In genomic region chr15:57560976-57561711, GRCh38 we compare ENCODE assay signal across 8 cellular contexts. TPM values are rescaled to one million over a fixed set of nuclear protein-coding genes. Genes with fewer than 3 reads are reported as not detected.
A peak's percentile ranks its signal among the peaks of the same experiment; 100 is the strongest.
DNase-seq lines count a peak whose midpoint lies in the region; ATAC-seq and TF ChIP-seq lines count a peak whose summit lies in the region.

No MANE protein-coding gene starts in this region.

- no peaks in the 10 kb centered on the region for H3K36me3 ChIP-seq in OCI-LY1 (ENCODE audit: insufficient read depth, low read length)

- H3K27ac ChIP-seq in OCI-LY1 (ENCODE audit: low read depth, low read length, poor library complexity, severe bottlenecking) = no peak overlapping the region
- peak overlapping the region; percentile 83 for H3K27ac ChIP-seq in epithelial cell of prostate

- H3K4me1 Mint-ChIP-seq in naive thymus-derived CD8-positive, alpha-beta T cell = peaks cover 6 to 39% (median 24%) of the 10 kb centered on the region in 4 donors
- H3K4me1 Mint-ChIP-seq in stimulated activated naive CD8-positive, alpha-beta T cell treated with anti-CD3 and anti-CD28 coated beads, Interleukin-15, Interleukin-2, amounts not matched to agents 100 ng/mL and 50 ng/mL, for 24 hours (ENCODE audit: low read depth) = peaks cover 49% of the 10 kb centered on the region

- TF ChIP-seq CTCF in OCI-LY1 (IDR thresholded peaks at IDR 0.05; ENCODE audit: low read length) = peak; percentile 89

- peak; percentile 72 for ATAC-seq in GM21423 (IDR thresholded peaks at IDR 0.05; ENCODE audit: unreplicated experiment)
- ATAC-seq in naive thymus-derived CD8-positive, alpha-beta T cell = peak; percentile 57 to 90

- no peaks in the 10 kb centered on the region for H3K79me2 ChIP-seq in OCI-LY1 (ENCODE audit: insufficient read depth, low read length)

- no peaks in the 10 kb centered on the region for H3K9me3 Mint-ChIP-seq in naive thymus-derived CD8-positive, alpha-beta T cell
- peaks cover 4% of the 10 kb centered on the region for H3K9me3 Mint-ChIP-seq in stimulated activated naive CD8-positive, alpha-beta T cell treated with anti-CD3 and anti-CD28 coated beads, Interleukin-15, Interleukin-2, amounts not matched to agents 100 ng/mL and 50 ng/mL, for 24 hours

- H4K20me1 ChIP-seq in OCI-LY1 (ENCODE audit: insufficient read depth, low read length) = no peaks in the 10 kb centered on the region

- no peaks in the 10 kb centered on the region for H3K9me3 ChIP-seq in OCI-LY1 (ENCODE audit: low read length)

- DNase-seq in DMS53 (lab: John Stamatoyannopoulos, UW) = peak; percentile 78
- peak; percentile 80 for DNase-seq in HT1080 (ENCODE audit: low read depth)
- peak; percentile 74 for DNase-seq in activated CD8-positive, alpha-beta memory T cell treated with anti-CD3 and anti-CD28 coated beads, Interleukin-2, amount 50 U/mL, for 48 hours
- DNase-seq in epithelial cell of prostate (ENCODE audit: low read depth, low spot score) = peak; percentile 60
- DNase-seq in naive thymus-derived CD8-positive, alpha-beta T cell = peak; percentile 14 to 78 (median 52)

- H3K9ac ChIP-seq in OCI-LY1 (ENCODE audit: low read length) = no peak overlapping the region

- POLR2A ChIA-PET in naive thymus-derived CD8-positive, alpha-beta T cell (lab: Charles Lee) = interaction anchor here (1.4 kb wide), 1 partner anchor 300 kb away, joined by 6 read pairs; no protein-coding TSS in a partner anchor

- no peak overlapping the region for H3K4me3 ChIP-seq in OCI-LY1 (ENCODE audit: low read depth, low read length, poor library complexity, severe bottlenecking)

- no peaks in the 10 kb centered on the region for H3K9me2 ChIP-seq in OCI-LY1 (ENCODE audit: low read depth, low read length)

- H3F3A ChIP-seq in OCI-LY1 (ENCODE audit: insufficient read depth, low read length) = no peaks in the 10 kb centered on the region

- H2AFZ ChIP-seq in OCI-LY1 (ENCODE audit: low read length) = no peak overlapping the region

- no peaks in the 10 kb centered on the region for H3K27me3 ChIP-seq in OCI-LY1 (ENCODE audit: insufficient read depth, low read length)

- H3K4me2 ChIP-seq in OCI-LY1 (ENCODE audit: low read length) = peak overlapping the region; percentile 53

- H3K36me3 Mint-ChIP-seq in naive thymus-derived CD8-positive, alpha-beta T cell = no peaks in the 10 kb centered on the region
- peaks cover 4% of the 10 kb centered on the region for H3K36me3 Mint-ChIP-seq in stimulated activated naive CD8-positive, alpha-beta T cell treated with anti-CD3 and anti-CD28 coated beads, Interleukin-15, Interleukin-2, amounts not matched to agents 100 ng/mL and 50 ng/mL, for 24 hours (ENCODE audit: low read depth)

- peak overlapping the region in 1 of 10 donors; percentile 56 for H3K27ac Mint-ChIP-seq in naive thymus-derived CD8-positive, alpha-beta T cell
- peak overlapping the region; percentile 98 for H3K27ac Mint-ChIP-seq in stimulated activated naive CD8-positive, alpha-beta T cell treated with anti-CD3 and anti-CD28 coated beads, Interleukin-15, Interleukin-2, amounts not matched to agents 100 ng/mL and 50 ng/mL, for 24 hours

- H3K4me1 ChIP-seq in OCI-LY1 (ENCODE audit: insufficient read depth, low read length, severe bottlenecking) = peaks cover 7% of the 10 kb centered on the region

- H3K27me3 Mint-ChIP-seq in naive thymus-derived CD8-positive, alpha-beta T cell = peaks cover 2 to 23% (median 16%) of the 10 kb centered on the region in 5 donors
- H3K27me3 Mint-ChIP-seq in stimulated activated naive CD8-positive, alpha-beta T cell treated with anti-CD3 and anti-CD28 coated beads, Interleukin-15, Interleukin-2, amounts not matched to agents 100 ng/mL and 50 ng/mL, for 24 hours = peaks cover 17% of the 10 kb centered on the region

- H3K4me3 Mint-ChIP-seq in naive thymus-derived CD8-positive, alpha-beta T cell = peak overlapping the region in 3 of 10 donors; percentile 7 to 57 (median 46)
- peak overlapping the region; percentile 60 for H3K4me3 Mint-ChIP-seq in stimulated activated naive CD8-positive, alpha-beta T cell treated with anti-CD3 and anti-CD28 coated beads, Interleukin-15, Interleukin-2, amounts not matched to agents 100 ng/mL and 50 ng/mL, for 24 hours

RNA-seq across cellular contexts. Expression of gene MYZAP, which starts 30.6 kb away (rescaled TPM):
- 1.8 and 2.1 TPM in 2 replicates for total RNA-seq in HT1080 (2014; rRNA removed; shearing (Covaris generic))
- 2.3 and 4.0 TPM in 2 replicates for polyA plus RNA-seq in HT1080 (2015; cell fraction: cytosol; rRNA removed)
- polyA plus RNA-seq in HT1080 (2015; cell fraction: nucleus; rRNA removed) = 1.8 and 2.1 TPM in 2 replicates
- not detected for total RNA-seq in naive thymus-derived CD8-positive, alpha-beta T cell
- polyA plus RNA-seq in naive thymus-derived CD8-positive, alpha-beta T cell = under 1 TPM in 2 of 3 donors, not detected in 1; 0.20 to 0.26 TPM
